1 cellular context compared by ENCODE assay signal in genomic region chr14:56339855-56340701, GRCh38.
TF ChIP-seq lines count a peak whose summit lies in the region.

No MANE protein-coding gene starts in this region.

TF ChIP-seq in IMR-90, 13 proteins besides CTCF, POLR2A, EP300 and RAD21 (continued from another document):
- TF ChIP-seq MAZ (IDR thresholded peaks at IDR 0.05; ENCODE audit: borderline replicate concordance, low read depth, low read length) (peak; percentile 69; the same call in 1 of the 2 replicates), BHLHE40 (IDR thresholded peaks at IDR 0.05; ENCODE audit: low read depth, low read length) (peak; percentile 65; the same call in 1 of the 2 replicates), MXI1 (IDR thresholded peaks at IDR 0.05; ENCODE audit: borderline replicate concordance, low read depth, low read length) (peak; percentile 19; the same call in 1 of the 2 replicates), SMC3 (IDR thresholded peaks at IDR 0.05; ENCODE audit: low read depth, low read length) (peak; percentile 95), CHD1 (IDR thresholded peaks at IDR 0.05; ENCODE audit: low read depth, low read length) (no peak), RFX5 (IDR thresholded peaks at IDR 0.05; ENCODE audit: low read depth, low read length) (no peak), RCOR1 (IDR thresholded peaks at IDR 0.05; ENCODE audit: insufficient replicate concordance, low read length) (peak; percentile 14), FOS (IDR thresholded peaks at IDR 0.05; ENCODE audit: low read depth, low read length) (peak; percentile 87), CEBPB (IDR thresholded peaks at IDR 0.05; ENCODE audit: low read depth, low read length) (peak; percentile 88), MAFK (IDR thresholded peaks at IDR 0.05; ENCODE audit: low read depth, low read length) (peak; percentile 95)
- TF ChIP-seq, protein P1, sequence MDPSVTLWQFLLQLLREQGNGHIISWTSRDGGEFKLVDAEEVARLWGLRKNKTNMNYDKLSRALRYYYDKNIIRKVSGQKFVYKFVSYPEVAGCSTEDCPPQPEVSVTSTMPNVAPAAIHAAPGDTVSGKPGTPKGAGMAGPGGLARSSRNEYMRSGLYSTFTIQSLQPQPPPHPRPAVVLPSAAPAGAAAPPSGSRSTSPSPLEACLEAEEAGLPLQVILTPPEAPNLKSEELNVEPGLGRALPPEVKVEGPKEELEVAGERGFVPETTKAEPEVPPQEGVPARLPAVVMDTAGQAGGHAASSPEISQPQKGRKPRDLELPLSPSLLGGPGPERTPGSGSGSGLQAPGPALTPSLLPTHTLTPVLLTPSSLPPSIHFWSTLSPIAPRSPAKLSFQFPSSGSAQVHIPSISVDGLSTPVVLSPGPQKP (IDR thresholded peaks at IDR 0.05; ENCODE audit: borderline replicate concordance, low read depth, low read length) = no peak
